8 cellular contexts compared by ENCODE assay signal in genomic region chr11:119567667-119568582, GRCh38.
DNase-seq lines count a peak whose midpoint lies in the region; ATAC-seq, FAIRE-seq and TF ChIP-seq lines count a peak whose summit lies in the region.

No MANE protein-coding gene starts in this region.

- H3K27me3 Mint-ChIP-seq in naive thymus-derived CD8-positive, alpha-beta T cell = peaks cover 1 to 9% (median 6%) of the 10 kb centered on the region in 5 donors

- peaks cover 0 to 20% (median 2%) of the 10 kb centered on the region in 9 donors for H3K9me3 Mint-ChIP-seq in naive thymus-derived CD8-positive, alpha-beta T cell

- FAIRE-seq in A549 (lab: Jason Lieb, UNC) = no peak
- peak; percentile 72 for FAIRE-seq in endometrium (lab: Jason Lieb, UNC)

- CTCF ChIA-PET in A549 (lab: Yijun Ruan, JAX) = interaction anchor here (1.9 kb wide), 1 partner anchor 35 kb away, joined by 5 read pairs; no protein-coding TSS in a partner anchor

- no peaks in the 10 kb centered on the region for H3K9me3 ChIP-seq in A549

- TF ChIP-seq RAD21 in A549 (conservative IDR thresholded peaks at IDR 0.05 in 1 of 2, IDR thresholded peaks at IDR 0.05 in 1 of 2) = no peak

- ATAC-seq in A549 (no peak; a peak in 2 of 6 replicates), GM19463 (IDR thresholded peaks at IDR 0.05; ENCODE audit: unreplicated experiment) (peak; percentile 61), HG02885 (IDR thresholded peaks at IDR 0.05; ENCODE audit: poor library complexity, unreplicated experiment) (no peak)
- no peak for ATAC-seq in naive thymus-derived CD8-positive, alpha-beta T cell

- peak in 1 of 2 experiments; percentile 31 for DNase-seq in A549 (ENCODE audit: low read depth in 1 of 2, low spot score in 1 of 2)
- peak; percentile 32 for DNase-seq in NCI-H2107 (lab: John Stamatoyannopoulos, UW)
- DNase-seq in retinal pigment epithelial cell (ENCODE audit: low read depth) = peak; percentile 42
- DNase-seq in naive thymus-derived CD8-positive, alpha-beta T cell = no peak
- no peak for DNase-seq in 8988T

- no peak for TF ChIP-seq EP300 in A549 (IDR thresholded peaks at IDR 0.05)

- no peak for TF ChIP-seq POLR2A in A549 (IDR thresholded peaks at IDR 0.05; ENCODE audit: low read length)

- H3K27ac ChIP-seq in A549 = peak overlapping the region; percentile 59 to 78

- H3K36me3 Mint-ChIP-seq in naive thymus-derived CD8-positive, alpha-beta T cell = no peaks in the 10 kb centered on the region

- H3K4me3 Mint-ChIP-seq in naive thymus-derived CD8-positive, alpha-beta T cell = no peak overlapping the region

- H3K4me2 ChIP-seq in A549 = peak overlapping the region; percentile 49; the same call in 2 of the 3 replicates

- POLR2A ChIA-PET in A549 (lab: Yijun Ruan, JAX) = no interaction called here
- POLR2A ChIA-PET in naive thymus-derived CD8-positive, alpha-beta T cell (lab: Charles Lee) = no interaction called here

- TF ChIP-seq CTCF in A549 (IDR thresholded peaks at IDR 0.05) = no peak
- no peak for TF ChIP-seq CTCF in retinal pigment epithelial cell (conservative IDR thresholded peaks at IDR 0.05; ENCODE audit: low read depth, low read length)

- H3K27ac Mint-ChIP-seq in naive thymus-derived CD8-positive, alpha-beta T cell = no peak overlapping the region

- peaks cover 13% of the 10 kb centered on the region for H3K4me1 ChIP-seq in A549

- peaks cover 0 to 6% (median 0%) of the 10 kb centered on the region in 4 donors for H3K4me1 Mint-ChIP-seq in naive thymus-derived CD8-positive, alpha-beta T cell

- H3K4me3 ChIP-seq in A549 (no peak overlapping the region), retinal pigment epithelial cell (ENCODE audit: low read length) (no peak overlapping the region)

- WGBS in A549 (ENCODE audit: missing lambda C conversion rate) = 37% methylated on average over 7 of the region's 9 CpGs

TF ChIP-seq in A549, 52 proteins besides CTCF, POLR2A, EP300 and RAD21:
- peak; percentile 69 for TF ChIP-seq MAFK (IDR thresholded peaks at IDR 0.05; ENCODE audit: partially characterized antibody)
- no peak for TF ChIP-seq USF2 (IDR thresholded peaks at IDR 0.05)
- no peak for TF ChIP-seq KDM1A (IDR thresholded peaks at IDR 0.05; ENCODE audit: low read depth)
- 0 out of 2 replicates have a peak, but pooled peaks have one; percentile 43 for TF ChIP-seq NFE2L2 (conservative IDR thresholded peaks at IDR 0.05; ENCODE audit: low read length)
- TF ChIP-seq FOSL2 (IDR thresholded peaks at IDR 0.05) = no peak
- TF ChIP-seq FOSL2 (CRISPR knock-in tag; IDR thresholded peaks at IDR 0.05) = 0 out of 2 replicates have a peak, but pooled peaks have one; percentile 6
- TF ChIP-seq RFX5 (IDR thresholded peaks at IDR 0.05) = no peak

Comparison
In these comparisons a context has a peak if more than half of its experiments do, and no peak if none do; other contexts are left out.
1. DNase-seq: peak in NCI-H2107 (single experiment) and retinal pigment epithelial cell (single experiment); none in naive thymus-derived CD8-positive, alpha-beta T cell (0 of 10) and 8988T (single experiment).